Comparison of ENCODE assay signal across 9 cellular contexts in genomic region chr7:79952399-79952798, GRCh38.
"Had no signal": no experiment of that assay in that cellular context is flagged by ENCODE, and none has a peak within 500 bp of the region (broad histone marks: within the 10 kb centered on the region; RNA-seq: fewer than 3 reads in every experiment).

No MANE protein-coding gene starts in this region.

- H3K9ac ChIP-seq: GM23248 had no signal

- H3K27ac ChIP-seq: GM23248 had no signal

- H3K4me3 Mint-ChIP-seq: GM23338, H9, HFFc6 had no signal

- H3K27ac Mint-ChIP-seq: GM23338, H9, HFFc6 had no signal

- H3K36me3 ChIP-seq: HAP-1 had no signal

- H3K4me1 Mint-ChIP-seq: GM23338, H9 had no signal

- DNase-seq: GM23248, GOT3, H7, H9, HCEC 1CT, HFFc6 had no signal

- H2AFZ ChIP-seq: GM23248, GM23338 had no signal

- ATAC-seq: GM23338, HCT116 had no signal

- H3K4me1 ChIP-seq: HAP-1 had no signal

- H3K4me3 ChIP-seq: GM23248, GM23338, HAP-1 had no signal

- H3K9me3 ChIP-seq: HAP-1 had no signal

- H3K4me2 ChIP-seq: GM23338 had no signal
